In the genomic region with DNA sequence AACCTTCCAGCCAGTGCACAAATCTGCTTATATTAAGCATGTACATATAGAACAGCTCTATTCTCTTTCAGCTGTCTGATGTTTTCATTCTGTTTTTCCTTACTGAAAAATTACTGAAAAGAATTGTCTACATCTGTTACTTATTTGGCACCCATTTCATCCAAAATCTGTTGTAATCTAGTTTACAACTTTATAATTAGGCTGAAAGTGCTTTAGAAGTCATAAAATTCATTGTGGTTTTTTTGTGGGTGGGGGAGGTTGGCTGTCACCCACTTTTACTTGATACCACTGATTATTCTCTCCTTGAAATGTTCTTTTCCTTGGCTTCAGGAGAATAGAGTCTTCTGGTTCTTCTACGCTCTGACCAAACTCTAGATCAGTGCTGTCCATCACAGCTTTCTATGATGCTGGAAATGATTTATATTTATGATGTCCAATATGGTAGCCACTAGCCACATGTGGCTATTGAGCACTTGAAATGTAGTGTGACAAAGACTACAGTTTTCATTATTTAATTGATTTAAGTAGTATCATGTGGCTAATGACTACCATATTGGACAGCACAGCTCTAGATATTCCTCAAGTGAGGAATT, we compare ENCODE assay signal across 14 cellular contexts. TPM values are rescaled to one million over a fixed set of nuclear protein-coding genes. Genes with fewer than 3 reads are reported as not detected.
DNase-seq lines count a peak whose midpoint lies in the region; ATAC-seq, FAIRE-seq and TF ChIP-seq lines count a peak whose summit lies in the region.
"Had no signal": no experiment of that assay in that cellular context is flagged by ENCODE, and none has a peak within 500 bp of the region (broad histone marks: within the 10 kb centered on the region; RNA-seq: fewer than 3 reads in every experiment).

No MANE protein-coding gene starts in this region.

- ATAC-seq in activated T-helper 17 cell treated with anti-CD3 and anti-CD28 coated beads, Interleukin-2, amount 50 U/mL, for 72 hours (replicated peaks) = no peak
- no peak for ATAC-seq in upper lobe of right lung
- ATAC-seq: activated CD4-positive, CD25-positive, alpha-beta regulatory T cell treated with anti-CD3 and anti-CD28 coated beads, Interleukin-2, amount 50 U/mL, for 24 hours had no signal

- peaks cover 18% of the 10 kb centered on the region for H3K4me1 ChIP-seq in keratinocyte (ENCODE audit: control insufficient read depth, extremely low read depth, insufficient read depth, low read length)
- peaks cover 32% of the 10 kb centered on the region for H3K4me1 ChIP-seq in upper lobe of right lung
- peaks cover 17 to 37% (median 36%) of the 10 kb centered on the region in 4 donors for H3K4me1 ChIP-seq in esophagus muscularis mucosa

- H3K36me3 ChIP-seq in H7 (replicated peaks; ENCODE audit: control insufficient read depth, insufficient read depth, low read length) (no peaks in the 10 kb centered on the region), keratinocyte (ENCODE audit: control insufficient read depth in 2 of 2, extremely low read depth in 1 of 2, insufficient read depth in 2 of 2, low read length in 2 of 2) (no peaks in the 10 kb centered on the region), upper lobe of right lung (no peaks in the 10 kb centered on the region), esophagus muscularis mucosa (no peaks in the 10 kb centered on the region)

- H3K4me2 ChIP-seq in keratinocyte (ENCODE audit: control insufficient read depth, extremely low read depth, insufficient read depth, low read depth, low read length) = peak overlapping the region; percentile 75

- peaks cover 7% of the 10 kb centered on the region for H3K9me3 Mint-ChIP-seq in activated T-helper 17 cell treated with anti-CD3 and anti-CD28 coated beads, Interleukin-2, amount 50 U/mL, for 72 hours

- no peak overlapping the region for H2AFZ ChIP-seq in keratinocyte (ENCODE audit: control insufficient read depth, low read length)

- no peak for TF ChIP-seq EP300 in esophagus muscularis mucosa (IDR thresholded peaks at IDR 0.05)

- no peak overlapping the region for H3K27ac Mint-ChIP-seq in activated T-helper 17 cell treated with anti-CD3 and anti-CD28 coated beads, Interleukin-2, amount 50 U/mL, for 72 hours
- H3K27ac Mint-ChIP-seq: CD14-positive monocyte had no signal

- intact Hi-C loops in upper lobe of right lung (cut with DNase I) = no loop called here
- intact Hi-C loops in esophagus muscularis mucosa (cut with DNase I) = loop anchor here (5.0 kb wide), 1 partner anchor 587 kb away; a partner anchor contains a TSS

- no peak for TF ChIP-seq POLR2A in esophagus muscularis mucosa (IDR thresholded peaks at IDR 0.05; ENCODE audit: low read depth)

- peaks cover 24% of the 10 kb centered on the region for H3K36me3 Mint-ChIP-seq in activated T-helper 17 cell treated with anti-CD3 and anti-CD28 coated beads, Interleukin-2, amount 50 U/mL, for 72 hours (ENCODE audit: low read depth)

- peaks cover 4% of the 10 kb centered on the region for H3K9me3 ChIP-seq in AG04450 (ENCODE audit: control insufficient read depth, insufficient read depth, low read length)
- no peaks in the 10 kb centered on the region for H3K9me3 ChIP-seq in keratinocyte (ENCODE audit: control insufficient read depth, low read depth, low read length)
- H3K9me3 ChIP-seq in upper lobe of right lung = no peaks in the 10 kb centered on the region
- peaks cover 0 to 12% (median 0%) of the 10 kb centered on the region in 4 donors for H3K9me3 ChIP-seq in esophagus muscularis mucosa

- no peak for FAIRE-seq in keratinocyte (lab: Jason Lieb, UNC)

- H3K79me2 ChIP-seq in keratinocyte (ENCODE audit: control insufficient read depth, insufficient read depth, low read length) = peaks cover 20% of the 10 kb centered on the region

- DNase-seq in AG04450 (ENCODE audit: low read depth, low spot score) (no peak), H7 (no peak), keratinocyte (ENCODE audit: low read depth, low spot score) (no peak), hypothalamus (lab: John Stamatoyannopoulos, UW) (no peak), upper lobe of right lung (no peak), SHP77 (lab: John Stamatoyannopoulos, UW) (no peak), esophagus muscularis mucosa (ENCODE audit: extremely low spot score) (no peak)
- DNase-seq: activated naive CD4-positive, alpha-beta T cell treated with anti-CD3 and anti-CD28 coated beads, Interleukin-2, amount 50 U/mL, for 16 hours; effector CD4-positive, alpha-beta T cell; NCI-H2081 treated with DMSO at 0.1 percent for 48 hours had no signal

- peaks cover 16% of the 10 kb centered on the region for H3K4me1 Mint-ChIP-seq in activated T-helper 17 cell treated with anti-CD3 and anti-CD28 coated beads, Interleukin-2, amount 50 U/mL, for 72 hours

- dilution Hi-C loops in keratinocyte (cut with MboI; ENCODE audit: extremely low pct_ligation_motif_present, low sequenced_read_pairs) = no loop called here

- CTCF ChIA-PET in AG04450 (lab: Charles Lee) = interaction anchor here (0.7 to 1.6 kb wide), 7 partner anchors 10 to 299 kb away, joined by 3 to 7 read pairs (median 5); a partner anchor contains a TSS

- H3K27ac ChIP-seq in AG04450 (ENCODE audit: low read depth, low read length) = no peak overlapping the region
- H3K27ac ChIP-seq in keratinocyte (ENCODE audit: control insufficient read depth, insufficient read depth, low read length) = no peak overlapping the region
- no peak overlapping the region for H3K27ac ChIP-seq in upper lobe of right lung
- no peak overlapping the region for H3K27ac ChIP-seq in esophagus muscularis mucosa (replicated peaks in 1 of 4)
- H3K27ac ChIP-seq: RWPE1 had no signal

- no peak overlapping the region for H3K9ac ChIP-seq in keratinocyte (ENCODE audit: control insufficient read depth, extremely low read depth, insufficient read depth, low read length)

- TF ChIP-seq CTCF in AG04450 (IDR thresholded peaks at IDR 0.05; ENCODE audit: low read depth, low read length) (no peak), keratinocyte (optimal IDR thresholded peaks at IDR 0.05 in 1 of 3, IDR thresholded peaks at IDR 0.05 in 1 of 3, conservative IDR thresholded peaks at IDR 0.05 in 1 of 3; ENCODE audit: extremely low read depth in 1 of 3, insufficient read depth in 2 of 3, low read length in 3 of 3) (no peak), upper lobe of right lung (IDR thresholded peaks at IDR 0.05) (no peak), esophagus muscularis mucosa (IDR thresholded peaks at IDR 0.05) (no peak)

- peak overlapping the region; percentile 41 for H3K4me3 ChIP-seq in AG04450 (ENCODE audit: low read depth, low read length)
- peak overlapping the region; percentile 92 for H3K4me3 ChIP-seq in H7 (ENCODE audit: insufficient read depth, low read depth, low read length)
- H3K4me3 ChIP-seq in keratinocyte (ENCODE audit: control insufficient read depth in 2 of 3, extremely low read depth in 1 of 3, insufficient read depth in 2 of 3, low read depth in 1 of 3, low read length in 3 of 3) = no peak overlapping the region
- no peak overlapping the region for H3K4me3 ChIP-seq in upper lobe of right lung
- H3K4me3 ChIP-seq in esophagus muscularis mucosa = no peak overlapping the region

- 86% methylated on average over 1 of the region's 1 CpG for WGBS in esophagus muscularis mucosa

- no peaks in the 10 kb centered on the region for H3K9me1 ChIP-seq in keratinocyte (ENCODE audit: control insufficient read depth, extremely low read depth, insufficient read depth, low read length)

- POLR2A ChIA-PET in AG04450 (lab: Yijun Ruan, JAX) = interaction anchor here (0.6 to 0.7 kb wide), 3 partner anchors 14 to 83 kb away, joined by 3 to 5 read pairs (median 5); no protein-coding TSS in a partner anchor

- no peaks in the 10 kb centered on the region for H3K27me3 ChIP-seq in AG04450 (ENCODE audit: control insufficient read depth, insufficient read depth, low read length)
- H3K27me3 ChIP-seq in H7 (ENCODE audit: control insufficient read depth, insufficient read depth, low read length) = no peaks in the 10 kb centered on the region
- H3K27me3 ChIP-seq in keratinocyte (ENCODE audit: control insufficient read depth, extremely low read depth, insufficient read depth, low read length) = no peaks in the 10 kb centered on the region
- no peaks in the 10 kb centered on the region for H3K27me3 ChIP-seq in upper lobe of right lung
- H3K27me3 ChIP-seq in esophagus muscularis mucosa = no peaks in the 10 kb centered on the region

- H4K20me1 ChIP-seq in keratinocyte (ENCODE audit: control insufficient read depth, extremely low read depth, insufficient read depth, low read length) = peaks cover 4% of the 10 kb centered on the region

- no peaks in the 10 kb centered on the region for H3K27me3 Mint-ChIP-seq in activated T-helper 17 cell treated with anti-CD3 and anti-CD28 coated beads, Interleukin-2, amount 50 U/mL, for 72 hours

- H3K4me3 Mint-ChIP-seq in activated T-helper 17 cell treated with anti-CD3 and anti-CD28 coated beads, Interleukin-2, amount 50 U/mL, for 72 hours = peak overlapping the region; percentile 94
- H3K4me3 Mint-ChIP-seq: CD14-positive monocyte had no signal

RNA-seq across cellular contexts. Expression of a gene that starts 2.7 kb away (rescaled TPM):
- polyA plus RNA-seq in AG04450 (2011; rRNA removed) (2.7 and 3.3 TPM in 2 replicates), keratinocyte (0.19 to 0.95 TPM (median 0.64 TPM) in 3 replicates)
- 3.4 and 3.7 TPM in 2 replicates for polyA minus RNA-seq in AG04450 (2011; rRNA and poly(A)+ RNA removed)
- total RNA-seq in H7 (2014; rRNA removed; shearing (Covaris generic)) = 7.2 and 12.3 TPM in 2 replicates
- total RNA-seq in activated T-helper 17 cell treated with anti-CD3 and anti-CD28 coated beads, Interleukin-2, amount 50 U/mL, for 72 hours = 1 to 10 TPM; 1.4 to 1.8 TPM
- polyA plus RNA-seq in keratinocyte (2011; ENCODE audit: low read depth) = 0.20 TPM
- 0.45 and 0.62 TPM in 2 replicates for polyA plus RNA-seq in keratinocyte (2011; cell fraction: cytosol; rRNA removed)
- polyA plus RNA-seq in keratinocyte (2011; cell fraction: nucleus; rRNA removed) = 0.36 and 0.56 TPM in 2 replicates
- polyA plus RNA-seq in keratinocyte (2012; ENCODE audit: low replicate concordance) = 0.51 and 1.0 TPM in 2 replicates
- polyA minus RNA-seq in keratinocyte = 0.23 to 0.90 TPM (median 0.53 TPM) in 3 replicates
- not detected for polyA minus RNA-seq in keratinocyte (2011; cell fraction: cytosol; rRNA and poly(A)+ RNA removed)
- polyA minus RNA-seq in keratinocyte (2011; cell fraction: nucleus; rRNA and poly(A)+ RNA removed) = 0.31 TPM in 1 of 2 replicates, not detected in the other
- total RNA-seq in upper lobe of right lung (1.9 TPM), esophagus muscularis mucosa (1 to 10 TPM; 1.8 to 3.7 (median 2.4) TPM)

RNA-seq across cellular contexts. Expression of a gene that starts 3.2 kb away (rescaled TPM):
- polyA plus RNA-seq in AG04450 (2011; rRNA removed) (40.1 and 53.7 TPM in 2 replicates), keratinocyte (26.2 to 40.8 TPM (median 26.2 TPM) in 3 replicates)
- polyA minus RNA-seq in AG04450 (2011; rRNA and poly(A)+ RNA removed) = 22.3 and 38.1 TPM in 2 replicates
- total RNA-seq in H7 (2014; rRNA removed; shearing (Covaris generic)) = 62.2 and 82.9 TPM in 2 replicates
- 10 to 100 TPM; 33.5 to 52.4 TPM for total RNA-seq in activated T-helper 17 cell treated with anti-CD3 and anti-CD28 coated beads, Interleukin-2, amount 50 U/mL, for 72 hours
- polyA plus RNA-seq in keratinocyte (2011; ENCODE audit: low read depth) = 22.5 TPM
- polyA plus RNA-seq in keratinocyte (2011; cell fraction: cytosol; rRNA removed) = 20.0 and 40.9 TPM in 2 replicates
- polyA plus RNA-seq in keratinocyte (2011; cell fraction: nucleus; rRNA removed) = 23.8 and 33.7 TPM in 2 replicates
- 24.4 and 30.9 TPM in 2 replicates for polyA plus RNA-seq in keratinocyte (2012; ENCODE audit: low replicate concordance)
- polyA minus RNA-seq in keratinocyte = 6.8 to 37.2 TPM (median 19.4 TPM) in 3 replicates
- polyA minus RNA-seq in keratinocyte (2011; cell fraction: cytosol; rRNA and poly(A)+ RNA removed) = 32.2 TPM
- polyA minus RNA-seq in keratinocyte (2011; cell fraction: nucleus; rRNA and poly(A)+ RNA removed) = 19.0 and 33.6 TPM in 2 replicates
- total RNA-seq in upper lobe of right lung (29.6 TPM), esophagus muscularis mucosa (10 to 100 TPM; 43.4 to 50.6 (median 46.4) TPM)

Comparison
In these comparisons a context has a peak if more than half of its experiments do, and no peak if none do; other contexts are left out.
1. H3K4me3 ChIP-seq: peak in AG04450 (single experiment) and H7 (single experiment); none in keratinocyte (0 of 3), upper lobe of right lung (single experiment) and esophagus muscularis mucosa (0 of 4).